In genomic region chr3:170641510-170642236, GRCh38 we compare ENCODE assay signal across 1 cellular context.
TF ChIP-seq lines count a peak whose summit lies in the region.

No MANE protein-coding gene starts in this region.

TF ChIP-seq in K562, 482 proteins besides CTCF, POLR2A, EP300 and RAD21 (continued from another document):
- peak; percentile 37; the same call in 1 of the 2 replicates for TF ChIP-seq MGA (IDR thresholded peaks at IDR 0.05)
- TF ChIP-seq ZNF184 (CRISPR knock-in tag; IDR thresholded peaks at IDR 0.05) = no peak
- TF ChIP-seq ZNF668 (CRISPR knock-in tag; IDR thresholded peaks at IDR 0.05) = peak; percentile 68; the same call in 1 of the 2 replicates
- TF ChIP-seq SMAD4 (CRISPR knock-in tag; conservative IDR thresholded peaks at IDR 0.05) = peak; percentile 36; the same call in 1 of the 2 replicates
- 0 out of 2 replicates have a peak, but pooled peaks have one; percentile 34 for TF ChIP-seq TSHZ1 (CRISPR knock-in tag; IDR thresholded peaks at IDR 0.05)
- TF ChIP-seq PKNOX1 (IDR thresholded peaks at IDR 0.05) = peak; percentile 63; the same call in 1 of the 2 replicates
- no peak for TF ChIP-seq SMARCE1 (IDR thresholded peaks at IDR 0.05)
- TF ChIP-seq ZBTB17 (CRISPR knock-in tag; IDR thresholded peaks at IDR 0.05) = 0 out of 2 replicates have a peak, but pooled peaks have one; percentile 15
- no peak for TF ChIP-seq ATF1 (CRISPR knock-in tag; IDR thresholded peaks at IDR 0.05)
- 0 out of 2 replicates have a peak, but pooled peaks have one; percentile 14 for TF ChIP-seq ATF1 (tag; IDR thresholded peaks at IDR 0.05)
- TF ChIP-seq L3MBTL2 (IDR thresholded peaks at IDR 0.05) = peak; percentile 26; the same call in 1 of the 2 replicates
- peak in 1 of 3 experiments; percentile 14 for TF ChIP-seq YY1 (IDR thresholded peaks at IDR 0.05; ENCODE audit: borderline replicate concordance in 1 of 3, control insufficient read depth in 1 of 3, extremely low read depth in 1 of 3, insufficient read depth in 3 of 3, insufficient read length in 1 of 3, insufficient replicate concordance in 2 of 3, low read depth in 1 of 3, low read length in 2 of 3)
- TF ChIP-seq MAFG (tag; conservative IDR thresholded peaks at IDR 0.05) = peak; percentile 40
- no peak for TF ChIP-seq HDAC8 (tag; IDR thresholded peaks at IDR 0.05)
- TF ChIP-seq NFE2 (IDR thresholded peaks at IDR 0.05; ENCODE audit: low read depth) = 0 out of 2 replicates have a peak, but pooled peaks have one; percentile 5
- no peak for TF ChIP-seq HNRNPL (IDR thresholded peaks at IDR 0.05; ENCODE audit: low read depth, low read length)
- TF ChIP-seq ZNF316 (IDR thresholded peaks at IDR 0.05) = peak; percentile 34
- TF ChIP-seq RB1 (IDR thresholded peaks at IDR 0.05; ENCODE audit: low read depth) = 0 out of 2 replicates have a peak, but pooled peaks have one; percentile 0
- no peak for TF ChIP-seq POU5F1 (IDR thresholded peaks at IDR 0.05; ENCODE audit: borderline replicate concordance, low read depth, low read length, partially characterized antibody)
- TF ChIP-seq PRDM10 (IDR thresholded peaks at IDR 0.05; ENCODE audit: partially characterized antibody) = peak; percentile 47
- TF ChIP-seq MCM3 (IDR thresholded peaks at IDR 0.05) = no peak
- no peak for TF ChIP-seq NR4A1 (CRISPR knock-in tag; IDR thresholded peaks at IDR 0.05)
- TF ChIP-seq NR4A1 (tag; IDR thresholded peaks at IDR 0.05) = peak; percentile 33; the same call in 1 of the 2 replicates
- 0 out of 2 replicates have a peak, but pooled peaks have one; percentile 10 for TF ChIP-seq C11orf30 (IDR thresholded peaks at IDR 0.05; ENCODE audit: low read depth)
- TF ChIP-seq ZNF639 (CRISPR knock-in tag; conservative IDR thresholded peaks at IDR 0.05 in 1 of 2, IDR thresholded peaks at IDR 0.05 in 1 of 2) = peak in 1 of 2 experiments; percentile 39; a peak in 2 of 4 replicates
- TF ChIP-seq MEIS2 (IDR thresholded peaks at IDR 0.05; ENCODE audit: partially characterized antibody) = peak; percentile 2
TF ChIP-seq in K562: peak in this region for 22.
